Comparison of ENCODE assay signal across 27 cellular contexts in genomic region chr10:22006379-22006884, GRCh38.
"Had no signal": no experiment of that assay in that cellular context is flagged by ENCODE, and none has a peak within 500 bp of the region (broad histone marks: within the 10 kb centered on the region; RNA-seq: fewer than 3 reads in every experiment).

No MANE protein-coding gene starts in this region.

- H3K27ac ChIP-seq: PC-9, RWPE1, SJCRH30, SK-N-MC had no signal

- H3K9me3 Mint-ChIP-seq: T-cell had no signal

- H3K4me3 ChIP-seq: PC-9, SJCRH30, SK-N-MC had no signal

- H3K9me3 ChIP-seq: SJCRH30 had no signal

- DNase-seq: Karpas-422, NCI-H1092, NCI-H1105, NCI-H1417 treated with DMSO at 0.1 percent for 48 hours, NCI-H1436 treated with DMSO at 0.1 percent for 48 hours, NCI-H1694 treated with DMSO at 0.1 percent for 48 hours, NCI-H187 treated with DMSO at 0.1 percent for 48 hours, NCI-H2029, NCI-H2081, NCI-H2171, NCI-H226, NCI-H446 treated with DMSO at 0.1 percent for 48 hours, NCI-H510A, NCI-H524, NCI-H526, NCI-H69, NCI-H748 treated with DMSO at 0.1 percent for 48 hours, NCI-H82, PC-9, SHP77, SIG-M5, SJCRH30, T-cell had no signal

- H3K36me3 Mint-ChIP-seq: T-cell had no signal

- H3K4me2 ChIP-seq: PC-9 had no signal

- H3K27ac Mint-ChIP-seq: T-cell had no signal

- H3K4me1 ChIP-seq: SJCRH30 had no signal

- H3K4me3 Mint-ChIP-seq: T-cell had no signal

- H2AFZ ChIP-seq: PC-9 had no signal

- H3K36me3 ChIP-seq: SJCRH30 had no signal

- ATAC-seq: Panc1, Right ventricle myocardium inferior, T-cell had no signal
